In genomic region chr2:47003641-47004427, GRCh38 we compare ENCODE assay signal across 10 cellular contexts.
DNase-seq lines count a peak whose midpoint lies in the region; TF ChIP-seq lines count a peak whose summit lies in the region.
"Had no signal": no experiment of that assay in that cellular context is flagged by ENCODE, and none has a peak within 500 bp of the region (broad histone marks: within the 10 kb centered on the region; RNA-seq: fewer than 3 reads in every experiment).

No MANE protein-coding gene starts in this region.

- 84 to 89% (median 87%) methylated on average over 10 to 13 of the region's 13 CpGs for WGBS in adrenal gland, 4 donors

- H3K9me3 ChIP-seq in cardiac muscle cell (ENCODE audit: low read depth) (no peaks in the 10 kb centered on the region), right atrium auricular region (no peaks in the 10 kb centered on the region), adrenal gland (replicated peaks in 1 of 3) (no peaks in the 10 kb centered on the region), muscle layer of duodenum (ENCODE audit: control insufficient read depth in 1 of 2, low read length in 2 of 2) (no peaks in the 10 kb centered on the region), MG63 (no peaks in the 10 kb centered on the region)
- H3K9me3 ChIP-seq in effector memory CD4-positive, alpha-beta T cell (ENCODE audit: control insufficient read depth, low read length): no peaks in the 10 kb centered on the region

- H3K27ac ChIP-seq in cardiac muscle cell (peak overlapping the region; percentile 57), right atrium auricular region (peak overlapping the region in 1 of 2 donors; percentile 37), adrenal gland (peak overlapping the region in 4 of 5 donors; percentile 62 to 88 (median 74)), muscle layer of duodenum (ENCODE audit: low read length) (peak overlapping the region; percentile 49)
- H3K27ac ChIP-seq in effector memory CD4-positive, alpha-beta T cell (ENCODE audit: insufficient read depth, low read length, poor library complexity, severe bottlenecking): no peak overlapping the region

- H3K4me3 ChIP-seq in cardiac muscle cell: no peak overlapping the region
- H3K4me3 ChIP-seq in right atrium auricular region: no peak overlapping the region
- no peak overlapping the region for H3K4me3 ChIP-seq in adrenal gland
- no peak overlapping the region for H3K4me3 ChIP-seq in muscle layer of duodenum (ENCODE audit: low read depth in 1 of 2, low read length in 2 of 2)
- no peak overlapping the region for H3K4me3 ChIP-seq in MG63
- no peak overlapping the region for H3K4me3 ChIP-seq in effector memory CD4-positive, alpha-beta T cell (ENCODE audit: insufficient read depth, low read depth, low read length, poor library complexity, severe bottlenecking)

- no peak for TF ChIP-seq CTCF in cardiac muscle cell (IDR thresholded peaks at IDR 0.05; ENCODE audit: low read depth, low read length)
- no peak for TF ChIP-seq CTCF in right atrium auricular region (IDR thresholded peaks at IDR 0.05)
- no peak for TF ChIP-seq CTCF in adrenal gland (IDR thresholded peaks at IDR 0.05)

- DNase-seq in cardiac muscle cell (ENCODE audit: low read depth in 1 of 2, low spot score in 1 of 2) (no peak), right atrium auricular region (ENCODE audit: low spot score) (no peak), adrenal gland (no peak), putamen (ENCODE audit: low spot score) (no peak), MG63 (no peak)
- no peak for DNase-seq in activated CD8-positive, alpha-beta memory T cell treated with anti-CD3 and anti-CD28 coated beads for 24 hours
- no peak for DNase-seq in effector memory CD4-positive, alpha-beta T cell
- DNase-seq: left cardiac atrium, NCI-H510A had no signal

- H3K27me3 ChIP-seq in cardiac muscle cell (no peaks in the 10 kb centered on the region), right atrium auricular region (no peaks in the 10 kb centered on the region), adrenal gland (no peaks in the 10 kb centered on the region), muscle layer of duodenum (ENCODE audit: low read depth, low read length) (no peaks in the 10 kb centered on the region), MG63 (no peaks in the 10 kb centered on the region)
- H3K27me3 ChIP-seq in effector memory CD4-positive, alpha-beta T cell (replicated peaks; ENCODE audit: control insufficient read depth, insufficient read depth, low read length, poor library complexity, severe bottlenecking): no peaks in the 10 kb centered on the region

- TF ChIP-seq POLR2A in adrenal gland (IDR thresholded peaks at IDR 0.05): no peak

- intact Hi-C loops in adrenal gland (cut with DNase I): loop anchor here in 1 of 2 donors (10.0 kb wide), 1 partner anchor 261 kb away; no protein-coding TSS in a partner anchor

- H3K36me3 ChIP-seq in cardiac muscle cell (no peaks in the 10 kb centered on the region), right atrium auricular region (peaks cover 18% of the 10 kb centered on the region), adrenal gland (replicated peaks in 1 of 2) (peaks cover 0 to 21% of the 10 kb centered on the region in 2 donors), muscle layer of duodenum (ENCODE audit: control insufficient read depth in 1 of 2, insufficient read depth in 2 of 2, low read length in 2 of 2) (peaks cover 11 to 24% of the 10 kb centered on the region in 2 donors), MG63 (peaks cover 22% of the 10 kb centered on the region)
- peaks cover 51% of the 10 kb centered on the region for H3K36me3 ChIP-seq in effector memory CD4-positive, alpha-beta T cell (ENCODE audit: control insufficient read depth, insufficient read depth, low read length)

- peaks cover 50% of the 10 kb centered on the region for H3K4me1 ChIP-seq in cardiac muscle cell (ENCODE audit: low read depth)
- H3K4me1 ChIP-seq in right atrium auricular region: peaks cover 0 to 81% of the 10 kb centered on the region in 2 donors
- H3K4me1 ChIP-seq in adrenal gland (replicated peaks in 1 of 2): peaks cover 37 to 71% of the 10 kb centered on the region in 2 donors
- peaks cover 17 to 69% of the 10 kb centered on the region in 2 donors for H3K4me1 ChIP-seq in muscle layer of duodenum (ENCODE audit: control insufficient read depth in 1 of 2, insufficient read depth in 2 of 2, low read length in 2 of 2)
- no peaks in the 10 kb centered on the region for H3K4me1 ChIP-seq in effector memory CD4-positive, alpha-beta T cell (ENCODE audit: control insufficient read depth, insufficient read depth, low read length, poor library complexity, severe bottlenecking)
